In genomic region chr6:105038259-105038658, GRCh38 we compare ENCODE assay signal across 24 cellular contexts.
DNase-seq lines count a peak whose midpoint lies in the region; TF ChIP-seq lines count a peak whose summit lies in the region.
"Had no signal": no experiment of that assay in that cellular context is flagged by ENCODE, and none has a peak within 500 bp of the region (broad histone marks: within the 10 kb centered on the region; RNA-seq: fewer than 3 reads in every experiment).

No MANE protein-coding gene starts in this region.

- H3K36me3 ChIP-seq in ACC112 (ENCODE audit: insufficient read depth, low read length) (no peaks in the 10 kb centered on the region), ectodermal cell (ENCODE audit: control insufficient read depth, insufficient read depth, low read length) (peaks cover 3% of the 10 kb centered on the region)
- H3K36me3 ChIP-seq: uterus, WERI-Rb-1 had no signal

- peak overlapping the region; percentile 40 for H2AFZ ChIP-seq in ACC112 (ENCODE audit: low read length, unreplicated experiment)

- H3K27ac ChIP-seq in ACC112 (ENCODE audit: low read depth, low read length), result no peak overlapping the region
- H3K27ac ChIP-seq in ectodermal cell (ENCODE audit: insufficient read depth, low read depth, low read length, poor library complexity, severe bottlenecking), result peak overlapping the region; percentile 19
- H3K27ac ChIP-seq: uterus, WERI-Rb-1 had no signal

- no peaks in the 10 kb centered on the region for H3K36me3 Mint-ChIP-seq in mesothelial cell of epicardium
- H3K36me3 Mint-ChIP-seq in type B pancreatic cell, result no peaks in the 10 kb centered on the region
- H3K36me3 Mint-ChIP-seq: activated CD4-positive, alpha-beta memory T cell treated with anti-CD3 and anti-CD28 coated beads for 36 hours; activated naive CD4-positive, alpha-beta T cell treated with anti-CD3 and anti-CD28 coated beads, Interleukin-2, amount 10 ng/mL, durations not matched to agents 7 days and 5 days; CD4-positive, CD25-positive, alpha-beta regulatory T cell; natural killer cell had no signal

- TF ChIP-seq CTCF in mesothelial cell of epicardium (IDR thresholded peaks at IDR 0.05; ENCODE audit: unreplicated experiment) (no peak), type B pancreatic cell (conservative IDR thresholded peaks at IDR 0.05) (no peak)

- H3K27me3 Mint-ChIP-seq in mesothelial cell of epicardium (ENCODE audit: low read depth) (no peaks in the 10 kb centered on the region), type B pancreatic cell (no peaks in the 10 kb centered on the region)
- H3K27me3 Mint-ChIP-seq: progenitor cell of endocrine pancreas had no signal

- peak overlapping the region; percentile 82 for H3K27ac Mint-ChIP-seq in mesothelial cell of epicardium
- H3K27ac Mint-ChIP-seq in type B pancreatic cell, result no peak overlapping the region
- H3K27ac Mint-ChIP-seq: activated CD4-positive, alpha-beta memory T cell treated with anti-CD3 and anti-CD28 coated beads for 36 hours; activated naive CD4-positive, alpha-beta T cell treated with anti-CD3 and anti-CD28 coated beads, Interleukin-2, amount 10 ng/mL, durations not matched to agents 7 days and 5 days; CD4-positive, CD25-positive, alpha-beta regulatory T cell; natural killer cell; progenitor cell of endocrine pancreas; T-helper 17 cell had no signal

- H3K4me3 Mint-ChIP-seq in mesothelial cell of epicardium (no peak overlapping the region), type B pancreatic cell (no peak overlapping the region)
- H3K4me3 Mint-ChIP-seq: activated CD4-positive, alpha-beta memory T cell treated with anti-CD3 and anti-CD28 coated beads for 36 hours; activated naive CD4-positive, alpha-beta T cell treated with anti-CD3 and anti-CD28 coated beads, Interleukin-2, amount 10 ng/mL, durations not matched to agents 7 days and 5 days; natural killer cell; T-helper 17 cell had no signal

- H3K79me2 ChIP-seq in ACC112 (ENCODE audit: control insufficient read depth, insufficient read depth, low read length, unreplicated experiment), result no peaks in the 10 kb centered on the region

- H3K4me1 ChIP-seq in ACC112 (ENCODE audit: control insufficient read depth, insufficient read depth, low read length, unreplicated experiment), result peaks cover 18% of the 10 kb centered on the region
- H3K4me1 ChIP-seq in ectodermal cell (ENCODE audit: control insufficient read depth, insufficient read depth, low read length), result peaks cover 23% of the 10 kb centered on the region
- H3K4me1 ChIP-seq: uterus had no signal

- no peaks in the 10 kb centered on the region for H3K9me3 ChIP-seq in ectodermal cell (ENCODE audit: control insufficient read depth, low read length)
- H3K9me3 ChIP-seq: uterus had no signal

- 29 to 33% methylated on average over 1 of the region's 2 CpGs for WGBS in ectodermal cell, 2 experiments

- H3K4me1 Mint-ChIP-seq in mesothelial cell of epicardium (peaks cover 41% of the 10 kb centered on the region), type B pancreatic cell (ENCODE audit: unreplicated experiment) (peaks cover 31% of the 10 kb centered on the region)
- H3K4me1 Mint-ChIP-seq: activated naive CD4-positive, alpha-beta T cell treated with anti-CD3 and anti-CD28 coated beads, Interleukin-2, amount 10 ng/mL, durations not matched to agents 7 days and 5 days; CD4-positive, CD25-positive, alpha-beta regulatory T cell; natural killer cell; T-helper 17 cell had no signal

- no peak overlapping the region for H3K4me3 ChIP-seq in ACC112 (ENCODE audit: low read depth, low read length)
- H3K4me3 ChIP-seq in ectodermal cell (ENCODE audit: insufficient read depth, low read depth, low read length), result no peak overlapping the region
- H3K4me3 ChIP-seq: smooth muscle cell, uterus had no signal

- DNase-seq in HCEC 1CT (peak; percentile 17), mesothelial cell of epicardium (ENCODE audit: low spot score in 2 of 2, unreplicated experiment in 2 of 2) (no peak), D341Med (ENCODE audit: low spot score) (no peak), SIG-M5 (lab: John Stamatoyannopoulos, UW) (no peak), type B pancreatic cell (ENCODE audit: extremely low spot score, unreplicated experiment) (no peak)
- no peak for DNase-seq in activated effector memory CD4-positive, alpha-beta T cell treated with anti-CD3 and anti-CD28 coated beads, Interleukin-2, amount 50 U/mL, for 16 hours
- DNase-seq: activated CD4-positive, alpha-beta memory T cell treated with anti-CD3 and anti-CD28 coated beads for 36 hours; activated naive CD4-positive, alpha-beta T cell treated with anti-CD3 and anti-CD28 coated beads, Interleukin-2, amount 10 ng/mL, durations not matched to agents 7 days and 5 days; aorta; CD4-positive, CD25-positive, alpha-beta regulatory T cell; cerebellar nuclear complex; DND-41; mammary epithelial cell; natural killer cell; NCI-H146; NCI-H2171; stimulated activated CD4-positive, alpha-beta T cell treated with anti-CD3 and anti-CD28 coated beads, Interleukin-4, amount 100 ng/mL, for 24 hours; T-helper 17 cell; uterus; WERI-Rb-1 had no signal

- H3K9me3 Mint-ChIP-seq in mesothelial cell of epicardium, result no peaks in the 10 kb centered on the region
- no peaks in the 10 kb centered on the region for H3K9me3 Mint-ChIP-seq in type B pancreatic cell
- H3K9me3 Mint-ChIP-seq: activated CD4-positive, alpha-beta memory T cell treated with anti-CD3 and anti-CD28 coated beads for 36 hours; activated naive CD4-positive, alpha-beta T cell treated with anti-CD3 and anti-CD28 coated beads, Interleukin-2, amount 10 ng/mL, durations not matched to agents 7 days and 5 days; CD4-positive, CD25-positive, alpha-beta regulatory T cell; natural killer cell had no signal

- no peaks in the 10 kb centered on the region for H3K27me3 ChIP-seq in ACC112 (ENCODE audit: insufficient read depth, low read length)
- no peaks in the 10 kb centered on the region for H3K27me3 ChIP-seq in ectodermal cell (ENCODE audit: control insufficient read depth, insufficient read depth, low read length, poor library complexity, severe bottlenecking)
- H3K27me3 ChIP-seq: uterus had no signal
